In the genomic region with DNA sequence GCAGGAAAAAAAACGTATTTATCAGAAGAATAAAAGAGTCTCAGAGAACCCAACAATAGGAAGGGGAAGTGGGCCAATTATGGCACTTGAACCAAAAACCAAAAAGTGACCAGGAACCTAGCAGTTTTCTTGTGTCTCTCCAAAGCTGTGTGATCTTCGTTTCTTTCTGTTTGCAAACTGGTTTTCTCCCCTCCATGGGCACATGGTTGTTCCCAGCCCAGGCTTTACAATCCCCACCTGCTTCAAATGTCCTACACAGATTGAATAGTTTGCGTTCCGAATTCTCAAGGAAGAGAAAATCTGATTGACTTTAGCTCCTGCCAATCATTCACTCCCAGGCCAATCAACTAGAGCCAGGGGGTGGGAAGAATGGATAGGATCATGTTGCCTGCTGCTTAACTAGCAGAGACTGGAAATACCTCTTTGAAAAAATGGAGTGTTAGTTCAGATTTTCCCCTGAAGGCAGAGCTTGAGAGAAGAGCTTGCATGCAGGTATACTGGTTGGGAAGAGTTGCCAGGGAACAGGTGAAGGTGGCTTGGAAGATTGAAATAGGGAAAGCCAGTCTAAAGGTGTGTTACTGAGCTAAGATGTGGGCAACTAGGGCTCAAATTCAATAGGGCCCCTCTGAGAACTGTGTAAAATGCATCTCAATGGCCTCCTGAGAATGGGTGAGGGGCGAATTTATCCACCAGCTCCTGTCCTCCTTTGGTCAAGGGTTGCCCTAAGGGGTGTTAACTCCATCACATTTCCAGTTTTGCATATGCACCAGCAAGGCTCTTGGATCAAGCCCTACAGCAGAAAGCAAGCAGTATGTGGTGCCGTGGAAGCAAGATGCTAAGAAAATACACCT, we compare ENCODE assay signal across 16 cellular contexts.
DNase-seq lines count a peak whose midpoint lies in the region; ATAC-seq, FAIRE-seq and TF ChIP-seq lines count a peak whose summit lies in the region.
"Had no signal": no experiment of that assay in that cellular context is flagged by ENCODE, and none has a peak within 500 bp of the region (broad histone marks: within the 10 kb centered on the region; RNA-seq: fewer than 3 reads in every experiment).

No MANE protein-coding gene starts in this region.

- in situ Hi-C loops in SK-MEL-5 (cut with HindIII; ENCODE audit: low pct_unique_long_range_greater_than_20kb, low sequenced_read_pairs) = no loop called here

- H3K36me3 Mint-ChIP-seq in H9 (ENCODE audit: insufficient read depth in 1 of 3, low read depth in 3 of 3) = no peaks in the 10 kb centered on the region
- H3K36me3 Mint-ChIP-seq in activated naive CD8-positive, alpha-beta T cell treated with anti-CD3 and anti-CD28 coated beads, Interleukin-2, amount 50 U/mL, for 24 hours (ENCODE audit: low read depth) = no peaks in the 10 kb centered on the region
- H3K36me3 Mint-ChIP-seq: stimulated activated naive B cell treated with anti-CD40 and anti-IgM and Interleukin-4, amounts not matched to agents 10 μg/mL and 1 μg/mL and 100 μg/mL, for 72 hours had no signal

- H2BK15ac ChIP-seq in H9 (ENCODE audit: low read depth, low read length) = no peak overlapping the region

- no peak overlapping the region for H3K9ac ChIP-seq in H9 (ENCODE audit: extremely low read depth, insufficient read length, low read length)
- H3K9ac ChIP-seq: parathyroid adenoma had no signal

- no peak overlapping the region for H3K14ac ChIP-seq in H9 (ENCODE audit: insufficient read depth, low read length)

- H2BK20ac ChIP-seq in H9 (ENCODE audit: low read depth, low read length, poor library complexity, severe bottlenecking) = no peak overlapping the region

- H3K4me1 ChIP-seq in H9 (ENCODE audit: insufficient read depth, low read length) = peaks cover 15% of the 10 kb centered on the region
- H3K4me1 ChIP-seq: parathyroid adenoma had no signal

- no peaks in the 10 kb centered on the region for H3K27me3 ChIP-seq in H9 (ENCODE audit: insufficient read depth, low read length)

- no CpG with 5 or more reads among the region's 6 CpGs for WGBS in H9 (ENCODE audit: extremely low coverage, insufficient read length, low lambda C conversion rate)

- H3K4me1 Mint-ChIP-seq in H9 = peaks cover 42 to 43% of the 10 kb centered on the region in 2 experiments
- no peaks in the 10 kb centered on the region for H3K4me1 Mint-ChIP-seq in activated naive CD8-positive, alpha-beta T cell treated with anti-CD3 and anti-CD28 coated beads, Interleukin-2, amount 50 U/mL, for 24 hours
- H3K4me1 Mint-ChIP-seq: B cell; stimulated activated naive B cell treated with anti-CD40 and anti-IgM and Interleukin-4, amounts not matched to agents 10 μg/mL and 1 μg/mL and 100 μg/mL, for 72 hours had no signal

- peaks cover 14% of the 10 kb centered on the region for H3K27me3 Mint-ChIP-seq in H9 (ENCODE audit: low read depth)
- no peaks in the 10 kb centered on the region for H3K27me3 Mint-ChIP-seq in activated naive CD8-positive, alpha-beta T cell treated with anti-CD3 and anti-CD28 coated beads, Interleukin-2, amount 50 U/mL, for 24 hours
- H3K27me3 Mint-ChIP-seq: B cell had no signal

- no peak overlapping the region for H2BK12ac ChIP-seq in H9 (ENCODE audit: insufficient read length, low read depth, low read length)

- no peak overlapping the region for H4K5ac ChIP-seq in H9 (ENCODE audit: insufficient read length, low read depth, low read length)

- no peak overlapping the region for H4K8ac ChIP-seq in H9 (replicated peaks; ENCODE audit: insufficient read length, low read depth, low read length)

- H3K4ac ChIP-seq in H9 (ENCODE audit: low read depth, low read length) = no peak overlapping the region

- no peaks in the 10 kb centered on the region for H3K79me1 ChIP-seq in H9 (ENCODE audit: insufficient read depth, low read depth, low read length, poor library complexity, severe bottlenecking)

- no peaks in the 10 kb centered on the region for H3K79me2 ChIP-seq in H9 (ENCODE audit: insufficient read depth, low read length)
- H3K79me2 ChIP-seq: parathyroid adenoma had no signal

- H2BK120ac ChIP-seq in H9 (ENCODE audit: low read depth, low read length, poor library complexity, severe bottlenecking) = no peak overlapping the region

- peak overlapping the region; percentile 46 to 67 for H3K4me3 Mint-ChIP-seq in H9
- no peak overlapping the region for H3K4me3 Mint-ChIP-seq in activated naive CD8-positive, alpha-beta T cell treated with anti-CD3 and anti-CD28 coated beads, Interleukin-2, amount 50 U/mL, for 24 hours
- H3K4me3 Mint-ChIP-seq: B cell; HFFc6; stimulated activated naive B cell treated with anti-CD40 and anti-IgM and Interleukin-4, amounts not matched to agents 10 μg/mL and 1 μg/mL and 100 μg/mL, for 72 hours had no signal

- H4K20me1 ChIP-seq in H9 (ENCODE audit: control insufficient read depth, insufficient read depth, insufficient read length) = no peaks in the 10 kb centered on the region

- H2AFZ ChIP-seq in H9 (ENCODE audit: low read length) = peak overlapping the region; percentile 91
- H2AFZ ChIP-seq: parathyroid adenoma had no signal

- no peak overlapping the region for H4K91ac ChIP-seq in H9 (ENCODE audit: insufficient read length, low read depth, low read length)

- H3K27ac ChIP-seq in H9 (ENCODE audit: insufficient read length, low read depth, low read length) (peak overlapping the region; percentile 5), caudate nucleus (ENCODE audit: low read depth, low read length) (no peak overlapping the region)
- H3K27ac ChIP-seq: coronary artery, parathyroid adenoma had no signal

- H3K27ac Mint-ChIP-seq in H9 = peak overlapping the region; percentile 94 to 99 (median 96)
- no peak overlapping the region for H3K27ac Mint-ChIP-seq in activated naive CD8-positive, alpha-beta T cell treated with anti-CD3 and anti-CD28 coated beads, Interleukin-2, amount 50 U/mL, for 24 hours
- H3K27ac Mint-ChIP-seq: B cell; HFFc6; stimulated activated naive B cell treated with anti-CD40 and anti-IgM and Interleukin-4, amounts not matched to agents 10 μg/mL and 1 μg/mL and 100 μg/mL, for 72 hours had no signal

- H3T11ph ChIP-seq in H9 (ENCODE audit: low read length) = no peak overlapping the region

- peaks cover 0 to 4% of the 10 kb centered on the region in 2 experiments; a peak in 1 of 5 replicates for H3K9me3 Mint-ChIP-seq in H9
- H3K9me3 Mint-ChIP-seq in activated naive CD8-positive, alpha-beta T cell treated with anti-CD3 and anti-CD28 coated beads, Interleukin-2, amount 50 U/mL, for 24 hours = no peaks in the 10 kb centered on the region
- H3K9me3 Mint-ChIP-seq: stimulated activated naive B cell treated with anti-CD40 and anti-IgM and Interleukin-4, amounts not matched to agents 10 μg/mL and 1 μg/mL and 100 μg/mL, for 72 hours had no signal

- DNase-seq in H9 = peak; percentile 90
- peak; percentile 62 for DNase-seq in NCI-H2029 treated with DMSO at 0.1 percent for 48 hours (lab: John Stamatoyannopoulos, UW)
- peak; percentile 24 for DNase-seq in SK-MEL-5 (ENCODE audit: low read depth, low spot score)
- DNase-seq in islet precursor cell = peak; percentile 86
- no peak for DNase-seq in H54 (ENCODE audit: insufficient read length, low spot score)
- no peak for DNase-seq in activated naive CD8-positive, alpha-beta T cell treated with anti-CD3 and anti-CD28 coated beads, Interleukin-2, amount 50 U/mL, for 24 hours
- DNase-seq in caudate nucleus (lab: John Stamatoyannopoulos, UW) = no peak
- DNase-seq: activated gamma-delta T cell treated with Interleukin-2 at 50 U/mL for 16 hours; erythroblast; HFFc6; left colon; stimulated activated naive B cell treated with anti-CD40 and anti-IgM and Interleukin-4, amounts not matched to agents 10 μg/mL and 1 μg/mL and 100 μg/mL, for 72 hours had no signal

- no peak overlapping the region for H2BK5ac ChIP-seq in H9 (ENCODE audit: insufficient read length, low read length)

- no peaks in the 10 kb centered on the region for H3K23me2 ChIP-seq in H9 (ENCODE audit: insufficient read length, low read depth, low read length, poor library complexity, severe bottlenecking)

- H3K56ac ChIP-seq in H9 (ENCODE audit: insufficient read length, low read depth, low read length) = no peak overlapping the region

- no peak overlapping the region for H3K18ac ChIP-seq in H9 (ENCODE audit: insufficient read length, low read depth, low read length)

- no peak for TF ChIP-seq CTCF in H9 (conservative IDR thresholded peaks at IDR 0.05)

- H3K4me2 ChIP-seq in H9 (ENCODE audit: insufficient read depth, insufficient read length, low read length) = peak overlapping the region; percentile 35

- no peak overlapping the region for H3K23ac ChIP-seq in H9 (ENCODE audit: insufficient read length, low read depth, low read length)

- no peak overlapping the region for H2AK5ac ChIP-seq in H9 (ENCODE audit: insufficient read length, low read length)

- no peak for FAIRE-seq in H54 (lab: Jason Lieb, UNC)
- FAIRE-seq: astrocyte had no signal

- no peak for TF ChIP-seq POLR2A in H54 (IDR thresholded peaks at IDR 0.05; ENCODE audit: low read depth, low read length)

- no peaks in the 10 kb centered on the region for H3K9me3 ChIP-seq in H9 (ENCODE audit: control insufficient read depth, low read depth, low read length)

- ATAC-seq in activated naive CD8-positive, alpha-beta T cell treated with anti-CD3 and anti-CD28 coated beads, Interleukin-2, amount 50 U/mL, for 24 hours = no peak
- ATAC-seq: left colon; stimulated activated naive B cell treated with anti-CD40 and anti-IgM and Interleukin-4, amounts not matched to agents 10 μg/mL and 1 μg/mL and 100 μg/mL, for 72 hours had no signal

Comparison
In these comparisons a context has a peak if more than half of its experiments do, and no peak if none do; other contexts are left out.
1. DNase-seq: peak in H9 (single experiment), NCI-H2029 treated with DMSO at 0.1 percent for 48 hours (single experiment), SK-MEL-5 (single experiment) and islet precursor cell (single experiment); none in H54 (single experiment), activated naive CD8-positive, alpha-beta T cell treated with anti-CD3 and anti-CD28 coated beads, Interleukin-2, amount 50 U/mL, for 24 hours (single experiment) and caudate nucleus (0 of 61).